In genomic region chr6:47090881-47091280, GRCh38 we compare ENCODE assay signal across 29 cellular contexts. TPM values are rescaled to one million over a fixed set of nuclear protein-coding genes. Genes with fewer than 3 reads are reported as not detected.
"Had no signal": no experiment of that assay in that cellular context is flagged by ENCODE, and none has a peak within 500 bp of the region (broad histone marks: within the 10 kb centered on the region; RNA-seq: fewer than 3 reads in every experiment).

No MANE protein-coding gene starts in this region.

- H3K4me1 ChIP-seq: pancreas, prostate gland, tibial nerve, vagina had no signal

- H3K9me3 ChIP-seq: left ventricle myocardium inferior, pancreas, prostate gland, sigmoid colon, spleen, tibial nerve, vagina had no signal

- H3K4me3 ChIP-seq: left ventricle myocardium inferior, lung, pancreas, prostate gland, sigmoid colon, spleen, tibial nerve, vagina had no signal

- H3K36me3 ChIP-seq: left ventricle myocardium inferior, pancreas, prostate gland, sigmoid colon, spleen, tibial nerve, vagina had no signal

- H3K27ac ChIP-seq: left ventricle myocardium inferior, pancreas, prostate gland, sigmoid colon, spleen, tibial nerve, vagina had no signal

- H3K27ac Mint-ChIP-seq: immature natural killer cell; naive B cell; natural killer cell treated with Interleukin-12 subunit alpha and Interleukin-12 subunit beta and Interleukin-15 and Interleukin-18, amount 100 ng/mL, for 72 hours; stimulated activated effector memory CD8-positive, alpha-beta T cell treated with anti-CD3 and anti-CD28 coated beads, Interleukin-12 subunit alpha, Interleukin-12 subunit beta, amount 100 ng/mL, for 72 hours; stimulated activated naive CD8-positive, alpha-beta T cell treated with anti-CD3 and anti-CD28 coated beads, Interleukin-15, Interleukin-2, amounts not matched to agents 100 ng/mL and 50 ng/mL, for 24 hours; type B pancreatic cell had no signal

- H3K9me3 Mint-ChIP-seq: naive B cell; natural killer cell treated with Interleukin-12 subunit alpha and Interleukin-12 subunit beta and Interleukin-15 and Interleukin-18, amount 100 ng/mL, for 72 hours; stimulated activated naive CD8-positive, alpha-beta T cell treated with anti-CD3 and anti-CD28 coated beads, Interleukin-15, Interleukin-2, amounts not matched to agents 100 ng/mL and 50 ng/mL, for 24 hours; type B pancreatic cell had no signal

- H3K4me3 Mint-ChIP-seq: immature natural killer cell; naive B cell; natural killer cell treated with Interleukin-12 subunit alpha and Interleukin-12 subunit beta and Interleukin-15 and Interleukin-18, amount 100 ng/mL, for 72 hours; stimulated activated effector memory CD8-positive, alpha-beta T cell treated with anti-CD3 and anti-CD28 coated beads, Interleukin-12 subunit alpha, Interleukin-12 subunit beta, amount 100 ng/mL, for 72 hours; stimulated activated naive CD8-positive, alpha-beta T cell treated with anti-CD3 and anti-CD28 coated beads, Interleukin-15, Interleukin-2, amounts not matched to agents 100 ng/mL and 50 ng/mL, for 24 hours; type B pancreatic cell had no signal

- H3K4me1 Mint-ChIP-seq: immature natural killer cell; naive B cell; stimulated activated effector memory CD8-positive, alpha-beta T cell treated with anti-CD3 and anti-CD28 coated beads, Interleukin-12 subunit alpha, Interleukin-12 subunit beta, amount 100 ng/mL, for 72 hours had no signal

- DNase-seq: hypothalamus; immature natural killer cell; kidney; left ventricle myocardium inferior; midbrain; naive B cell; nucleus accumbens; pancreas; posterior cingulate gyrus; retina; right cardiac atrium; sigmoid colon; small intestine; spleen; stimulated activated CD4-positive, alpha-beta T cell treated with anti-CD3 and anti-CD28 coated beads, Interleukin-4, amount 100 ng/mL, for 24 hours; stimulated activated naive CD4-positive, alpha-beta T cell had no signal

- H3K27me3 ChIP-seq: pancreas, sigmoid colon, spleen, tibial nerve, vagina had no signal

- H3K27me3 Mint-ChIP-seq: stimulated activated naive CD8-positive, alpha-beta T cell treated with anti-CD3 and anti-CD28 coated beads, Interleukin-15, Interleukin-2, amounts not matched to agents 100 ng/mL and 50 ng/mL, for 24 hours; type B pancreatic cell had no signal

- ATAC-seq: natural killer cell treated with Interleukin-12 subunit alpha and Interleukin-12 subunit beta and Interleukin-15 and Interleukin-18, amount 100 ng/mL, for 72 hours; pancreas; right cardiac atrium; stimulated activated effector memory CD8-positive, alpha-beta T cell treated with anti-CD3 and anti-CD28 coated beads, Interleukin-12 subunit alpha, Interleukin-12 subunit beta, amount 100 ng/mL, for 72 hours had no signal

- H3K36me3 Mint-ChIP-seq: immature natural killer cell; naive B cell; natural killer cell treated with Interleukin-12 subunit alpha and Interleukin-12 subunit beta and Interleukin-15 and Interleukin-18, amount 100 ng/mL, for 72 hours; stimulated activated effector memory CD8-positive, alpha-beta T cell treated with anti-CD3 and anti-CD28 coated beads, Interleukin-12 subunit alpha, Interleukin-12 subunit beta, amount 100 ng/mL, for 72 hours; type B pancreatic cell had no signal

RNA-seq across cellular contexts. Expression of gene ADGRF1, which starts 48.7 kb away (rescaled TPM):
- total RNA-seq: left ventricle myocardium inferior; mesenteric fat pad; natural killer cell treated with Interleukin-12 subunit alpha and Interleukin-12 subunit beta and Interleukin-15 and Interleukin-18, amount 100 ng/mL, for 72 hours; osteoblast; right cardiac atrium; sigmoid colon; subcutaneous adipose tissue; temporal lobe; tibial nerve had no signal
- polyA plus RNA-seq: immature natural killer cell, neural cell, right cardiac atrium had no signal
